ENCODE assay signal across 8 cellular contexts in the genomic region with DNA sequence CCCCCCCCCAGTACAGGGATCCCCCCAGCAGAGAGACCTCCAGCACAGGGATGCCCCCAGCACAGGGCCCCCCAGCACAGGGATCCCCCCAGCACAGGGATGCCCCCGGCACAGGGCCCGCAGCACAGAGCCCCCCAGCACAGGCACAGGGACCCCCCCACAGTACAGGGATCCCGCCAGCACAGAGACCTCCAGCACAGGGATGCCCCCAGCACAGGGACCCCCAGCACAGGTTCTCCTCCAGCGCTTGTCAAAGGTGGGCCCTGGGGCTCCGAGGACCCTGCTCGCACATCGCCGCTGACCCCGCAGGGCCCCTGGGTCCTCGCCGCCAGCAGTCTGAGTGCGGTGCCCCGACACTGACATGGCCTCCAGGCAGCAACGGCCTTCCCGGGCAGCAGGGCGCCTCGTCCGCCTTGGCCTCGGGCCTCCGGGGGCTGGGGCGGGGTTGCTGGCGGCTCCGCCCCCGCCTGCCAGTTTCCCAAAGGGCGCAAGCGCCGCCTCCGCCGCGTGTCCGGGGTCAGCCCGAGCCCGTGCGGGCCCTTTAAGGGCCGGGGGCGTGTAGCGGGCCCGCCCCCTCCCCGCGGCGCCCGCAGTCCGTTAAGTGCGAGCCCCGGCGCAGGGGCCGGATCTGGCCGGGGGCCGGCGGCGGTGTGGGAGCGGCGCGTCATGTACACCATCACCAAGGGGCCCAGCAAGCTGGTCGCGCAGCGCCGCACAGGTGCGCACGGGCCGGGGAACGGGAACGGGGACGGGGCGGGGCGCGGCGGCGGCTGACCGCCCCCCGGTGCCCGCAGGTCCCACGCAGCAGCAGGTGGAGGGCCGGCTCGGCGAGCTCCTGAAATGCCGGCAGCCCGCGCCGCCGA.
DNase-seq lines count a peak whose midpoint lies in the region; ATAC-seq and TF ChIP-seq lines count a peak whose summit lies in the region.

A gene with protein sequence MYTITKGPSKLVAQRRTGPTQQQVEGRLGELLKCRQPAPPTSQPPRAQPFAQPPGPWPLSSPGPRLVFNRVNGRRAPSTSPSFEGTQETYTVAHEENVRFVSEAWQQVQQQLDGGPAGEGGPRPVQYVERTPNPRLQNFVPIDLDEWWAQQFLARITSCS (plus strand): TSS at position 503 of the 863 bp plus-strand sequence. CDS start 164 bp downstream, at position 667.

- H3K4me1 Mint-ChIP-seq in nephron, result peaks cover under 1% of the 10 kb centered on the region

- H3K9me3 Mint-ChIP-seq in nephron, result no peaks in the 10 kb centered on the region

- H3K36me3 Mint-ChIP-seq in nephron (ENCODE audit: low read depth), result no peaks in the 10 kb centered on the region

- H3K4me3 Mint-ChIP-seq in nephron, result peak within 1 kb of the TSS; percentile 81 to 83 (median 82)

- peak; percentile 54 for ATAC-seq in GM19372 (IDR thresholded peaks at IDR 0.05; ENCODE audit: low read depth, unreplicated experiment)

- H3K27me3 Mint-ChIP-seq in nephron (ENCODE audit: low read depth), result peaks cover 17% of the 10 kb centered on the region

- TF ChIP-seq CTCF in nephron (IDR thresholded peaks at IDR 0.05; ENCODE audit: unreplicated experiment in 3 of 3), result no peak

- H3K27ac Mint-ChIP-seq in nephron, result peak within 1 kb of the TSS in 1 of 3 experiments; percentile 51

- DNase-seq in C1 segment of cervical spinal cord (lab: John Stamatoyannopoulos, UW), result peak in 13 of 14 donors; percentile 15 to 84 (median 62)
- peak in 70 of 76 experiments; percentile 27 to 89 (median 73) for DNase-seq in HUDEP-2 (lab: John Stamatoyannopoulos, UW; ENCODE audit: unreplicated experiment in 76 of 76)
- DNase-seq in RPMI8226, result peak; percentile 97
- peak; percentile 49 for DNase-seq in activated effector memory CD4-positive, alpha-beta T cell treated with Interleukin-2 at 50 U/mL for 16 hours
- peak; percentile 52 for DNase-seq in fibroblast of the conjunctiva (ENCODE audit: low read depth)
- DNase-seq in stromal cell of bone marrow (ENCODE audit: low read depth), result peak; percentile 40

Comparison
In these comparisons a context has a peak if more than half of its experiments do, and no peak if none do; other contexts are left out.
1. Peak in every context shown above with its lines: DNase-seq and ATAC-seq.
2. DNase-seq: peak in every context shown above with its lines; median percentile 97 in RPMI8226; 73 in HUDEP-2; 62 in C1 segment of cervical spinal cord; 52 in fibroblast of the conjunctiva; 49 in activated effector memory CD4-positive, alpha-beta T cell treated with Interleukin-2 at 50 U/mL for 16 hours; 40 in stromal cell of bone marrow.